In the genomic region with DNA sequence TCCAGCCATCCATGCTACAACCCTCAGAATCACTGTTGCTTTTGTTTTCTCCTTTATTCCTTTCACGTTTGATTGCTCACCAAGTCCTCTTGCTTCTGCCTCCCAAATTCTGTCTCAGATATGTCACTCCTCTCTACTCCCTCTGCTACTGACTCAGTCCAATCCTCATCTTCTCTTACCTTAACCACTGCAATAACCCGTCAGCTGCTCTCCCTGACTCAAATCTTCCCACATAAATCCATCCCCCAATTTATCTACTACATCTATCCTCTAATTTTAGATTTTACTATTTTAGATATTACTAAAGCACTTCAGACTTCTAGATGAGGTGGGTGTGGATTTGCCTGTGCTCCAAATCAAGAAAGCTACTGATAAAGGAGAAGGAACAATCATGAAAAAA, we compare ENCODE assay signal across 14 cellular contexts.
"Had no signal": no experiment of that assay in that cellular context is flagged by ENCODE, and none has a peak within 500 bp of the region (broad histone marks: within the 10 kb centered on the region; RNA-seq: fewer than 3 reads in every experiment).

No MANE protein-coding gene starts in this region.

- ATAC-seq: naive thymus-derived CD8-positive, alpha-beta T cell; stimulated activated memory B cell treated with anti-CD40 and anti-IgM and Interleukin-4, amounts not matched to agents 10 μg/mL and 1 μg/mL and 100 μg/mL, for 72 hours had no signal

- H3K36me3 ChIP-seq: colonic mucosa, neutrophil had no signal

- H3K4me1 ChIP-seq: colonic mucosa, tibial artery had no signal

- H3K27ac Mint-ChIP-seq: naive thymus-derived CD8-positive, alpha-beta T cell; stimulated activated memory B cell treated with anti-CD40 and anti-IgM and Interleukin-4, amounts not matched to agents 10 μg/mL and 1 μg/mL and 100 μg/mL, for 72 hours; stimulated activated naive CD8-positive, alpha-beta T cell treated with anti-CD3 and anti-CD28 coated beads, Interleukin-15, Interleukin-2, amounts not matched to agents 100 ng/mL and 50 ng/mL, for 24 hours had no signal

- H3K4me1 Mint-ChIP-seq: stimulated activated memory B cell treated with anti-CD40 and anti-IgM and Interleukin-4, amounts not matched to agents 10 μg/mL and 1 μg/mL and 100 μg/mL, for 72 hours had no signal

- H3K27ac ChIP-seq: left ventricle myocardium inferior, neutrophil, tibial artery had no signal

- H3K4me3 Mint-ChIP-seq: naive thymus-derived CD8-positive, alpha-beta T cell; stimulated activated memory B cell treated with anti-CD40 and anti-IgM and Interleukin-4, amounts not matched to agents 10 μg/mL and 1 μg/mL and 100 μg/mL, for 72 hours; stimulated activated naive CD8-positive, alpha-beta T cell treated with anti-CD3 and anti-CD28 coated beads, Interleukin-15, Interleukin-2, amounts not matched to agents 100 ng/mL and 50 ng/mL, for 24 hours had no signal

- H3K27me3 ChIP-seq: colonic mucosa, neutrophil, tibial artery had no signal

- DNase-seq: colonic mucosa; foreskin melanocyte; hypothalamus; islet precursor cell; left ventricle myocardium inferior; midbrain; naive thymus-derived CD8-positive, alpha-beta T cell; right cardiac atrium; stimulated activated CD4-positive, alpha-beta T cell treated with anti-CD3 and anti-CD28 coated beads, Interleukin-4, amount 100 ng/mL, for 24 hours; tibial artery had no signal

- H3K4me3 ChIP-seq: colonic mucosa, left ventricle myocardium inferior, lung, tibial artery had no signal

- H3K27me3 Mint-ChIP-seq: naive thymus-derived CD8-positive, alpha-beta T cell; stimulated activated memory B cell treated with anti-CD40 and anti-IgM and Interleukin-4, amounts not matched to agents 10 μg/mL and 1 μg/mL and 100 μg/mL, for 72 hours; stimulated activated naive CD8-positive, alpha-beta T cell treated with anti-CD3 and anti-CD28 coated beads, Interleukin-15, Interleukin-2, amounts not matched to agents 100 ng/mL and 50 ng/mL, for 24 hours had no signal

- H3K9me3 Mint-ChIP-seq: naive thymus-derived CD8-positive, alpha-beta T cell; stimulated activated memory B cell treated with anti-CD40 and anti-IgM and Interleukin-4, amounts not matched to agents 10 μg/mL and 1 μg/mL and 100 μg/mL, for 72 hours; stimulated activated naive CD8-positive, alpha-beta T cell treated with anti-CD3 and anti-CD28 coated beads, Interleukin-15, Interleukin-2, amounts not matched to agents 100 ng/mL and 50 ng/mL, for 24 hours had no signal

- H3K9me3 ChIP-seq: colonic mucosa, left ventricle myocardium inferior, neutrophil, tibial artery had no signal
